In genomic region chr17:75776399-75777242, GRCh38 we compare ENCODE assay signal across 8 cellular contexts. TPM values are rescaled to one million over a fixed set of nuclear protein-coding genes. Genes with fewer than 3 reads are reported as not detected.
DNase-seq lines count a peak whose midpoint lies in the region; ATAC-seq, FAIRE-seq and TF ChIP-seq lines count a peak whose summit lies in the region.

No MANE protein-coding gene starts in this region.

- H3K9me3 Mint-ChIP-seq in activated T-cell treated with anti-CD3 and anti-CD28 coated beads, Interleukin-2, amount 50 U/mL, for 72 hours: no peaks in the 10 kb centered on the region

- peaks cover 53% of the 10 kb centered on the region for H3K4me1 Mint-ChIP-seq in activated T-cell treated with anti-CD3 and anti-CD28 coated beads, Interleukin-2, amount 50 U/mL, for 72 hours (ENCODE audit: low read depth)

- H4K20me1 ChIP-seq in IMR-90 (ENCODE audit: insufficient read depth, low read length) (peaks cover 55% of the 10 kb centered on the region), keratinocyte (ENCODE audit: control insufficient read depth, extremely low read depth, insufficient read depth, low read length) (peaks cover 24% of the 10 kb centered on the region)

- H3K27me3 ChIP-seq in IMR-90 (ENCODE audit: control insufficient read depth, insufficient read depth, low read length) (no peaks in the 10 kb centered on the region), keratinocyte (ENCODE audit: control insufficient read depth, extremely low read depth, insufficient read depth, low read length) (no peaks in the 10 kb centered on the region), stomach smooth muscle (ENCODE audit: control insufficient read depth in 1 of 2, insufficient read depth in 2 of 2, low read length in 2 of 2) (no peaks in the 10 kb centered on the region)

- peaks cover 10 to 35% of the 10 kb centered on the region in 2 experiments for H3K79me1 ChIP-seq in IMR-90 (ENCODE audit: low read depth in 1 of 2, low read length in 2 of 2)

- H3K4me2 ChIP-seq in IMR-90 (ENCODE audit: low read depth, low read length) (peak overlapping the region; percentile 79; the same call in 1 of the 2 replicates), keratinocyte (ENCODE audit: control insufficient read depth, extremely low read depth, insufficient read depth, low read depth, low read length) (peak overlapping the region; percentile 83)

- no peak overlapping the region for H4K8ac ChIP-seq in IMR-90 (ENCODE audit: low read depth in 2 of 2, low read length in 2 of 2)

- no peak overlapping the region for H2AK5ac ChIP-seq in IMR-90 (ENCODE audit: low read depth, low read length)

- H3K27ac ChIP-seq in IMR-90 (ENCODE audit: insufficient read depth, low read length) (no peak overlapping the region), keratinocyte (ENCODE audit: control insufficient read depth, insufficient read depth, low read length) (no peak overlapping the region), stomach smooth muscle (ENCODE audit: low read length) (peak overlapping the region; percentile 11)

- WGBS in IMR-90 (ENCODE audit: extremely low coverage in 2 of 2, insufficient read length in 1 of 2), 2 experiments: 82% methylated on average over 8 of the region's 15 CpGs; no CpG with 5 or more reads in 1 of the 2 experiments

- no peak overlapping the region for H2BK5ac ChIP-seq in IMR-90 (ENCODE audit: low read depth, low read length, poor library complexity, severe bottlenecking)

- H3K79me2 ChIP-seq in keratinocyte (ENCODE audit: control insufficient read depth, insufficient read depth, low read length): peaks cover 11% of the 10 kb centered on the region

- H3K18ac ChIP-seq in IMR-90 (ENCODE audit: low read depth, low read length): no peak overlapping the region

- no peak for TF ChIP-seq RAD21 in IMR-90 (IDR thresholded peaks at IDR 0.05; ENCODE audit: low read length)

- dilution Hi-C loops in IMR-90 (cut with HindIII; ENCODE audit: low sequenced_read_pairs, unreplicated experiment) (no loop called here), keratinocyte (cut with MboI; ENCODE audit: extremely low pct_ligation_motif_present, low sequenced_read_pairs) (no loop called here)

- H4K91ac ChIP-seq in IMR-90 (ENCODE audit: insufficient read depth, low read depth, low read length): no peak overlapping the region

- no peak for ATAC-seq in IMR-90 (ENCODE audit: low read depth)
- no peak for ATAC-seq in activated T-cell treated with anti-CD3 and anti-CD28 coated beads, Interleukin-2, amount 50 U/mL, for 72 hours (replicated peaks in 1 of 2)
- ATAC-seq in HG03108 (IDR thresholded peaks at IDR 0.05; ENCODE audit: unreplicated experiment): no peak
- no peak for ATAC-seq in HG03039 (IDR thresholded peaks at IDR 0.05; ENCODE audit: unreplicated experiment)

- H3K23ac ChIP-seq in IMR-90 (ENCODE audit: low read depth, low read length): peak overlapping the region; percentile 51

- H3K9ac ChIP-seq in IMR-90 (ENCODE audit: low read depth, low read length): no peak overlapping the region
- no peak overlapping the region for H3K9ac ChIP-seq in keratinocyte (ENCODE audit: control insufficient read depth, extremely low read depth, insufficient read depth, low read length)
- peak overlapping the region; percentile 52 to 97 for H3K9ac ChIP-seq in stomach smooth muscle (ENCODE audit: low read length in 2 of 2)

- in situ Hi-C loops in IMR-90 (cut with MboI; ENCODE audit: low sequenced_read_pairs) (no loop called here), GM13977 (cut with MboI; ENCODE audit: low pct_unique_long_range_greater_than_20kb, low sequenced_read_pairs, unreplicated experiment) (no loop called here)

- no peak overlapping the region for H3K4ac ChIP-seq in IMR-90 (ENCODE audit: low read depth, low read length)

- H4K5ac ChIP-seq in IMR-90 (ENCODE audit: low read depth, low read length): no peak overlapping the region

- no peak overlapping the region for H3K56ac ChIP-seq in IMR-90 (ENCODE audit: extremely low read depth, insufficient read depth, low read length)

- CTCF ChIA-PET in IMR-90 (lab: Yijun Ruan, JAX): interaction anchor here (0.9 to 1.8 kb wide), 2 partner anchors 11 to 23 kb away, joined by 3 to 5 read pairs; partner anchors contain the start of gene GALK1

- intact Hi-C loops in IMR-90 (cut with micrococcal nuclease): no loop called here

- H3K36me3 ChIP-seq in IMR-90 (ENCODE audit: control insufficient read depth, insufficient read depth, low read length): peaks cover 23% of the 10 kb centered on the region
- peaks cover 4 to 13% of the 10 kb centered on the region in 2 experiments for H3K36me3 ChIP-seq in keratinocyte (ENCODE audit: control insufficient read depth in 2 of 2, extremely low read depth in 1 of 2, insufficient read depth in 2 of 2, low read length in 2 of 2)
- peaks cover 32 to 47% of the 10 kb centered on the region in 2 donors for H3K36me3 ChIP-seq in stomach smooth muscle (ENCODE audit: control insufficient read depth in 2 of 2, insufficient read depth in 2 of 2, low read length in 2 of 2)

- TF ChIP-seq POLR2A in IMR-90 (IDR thresholded peaks at IDR 0.05; ENCODE audit: low read depth, low read length): peak; percentile 40; the same call in 1 of the 2 replicates

- H3K9me1 ChIP-seq in IMR-90 (ENCODE audit: insufficient read depth, low read length): peaks cover 15% of the 10 kb centered on the region
- no peaks in the 10 kb centered on the region for H3K9me1 ChIP-seq in keratinocyte (ENCODE audit: control insufficient read depth, extremely low read depth, insufficient read depth, low read length)

- H2BK20ac ChIP-seq in IMR-90 (ENCODE audit: low read depth, low read length): no peak overlapping the region

- peaks cover 2% of the 10 kb centered on the region for H3K4me1 ChIP-seq in IMR-90 (ENCODE audit: control insufficient read depth, insufficient read depth, low read length)
- H3K4me1 ChIP-seq in keratinocyte (ENCODE audit: control insufficient read depth, extremely low read depth, insufficient read depth, low read length): peaks cover 14% of the 10 kb centered on the region
- peaks cover 26% of the 10 kb centered on the region for H3K4me1 ChIP-seq in stomach smooth muscle (ENCODE audit: control insufficient read depth, insufficient read depth, low read length)

- TF ChIP-seq CTCF in AG10803 (conservative IDR thresholded peaks at IDR 0.05; ENCODE audit: low read length): no peak
- TF ChIP-seq CTCF in IMR-90 (conservative IDR thresholded peaks at IDR 0.05; ENCODE audit: low read depth, low read length): no peak
- TF ChIP-seq CTCF in keratinocyte (optimal IDR thresholded peaks at IDR 0.05 in 1 of 3, IDR thresholded peaks at IDR 0.05 in 1 of 3, conservative IDR thresholded peaks at IDR 0.05 in 1 of 3; ENCODE audit: extremely low read depth in 1 of 3, insufficient read depth in 2 of 3, low read length in 3 of 3): no peak
- no peak for TF ChIP-seq CTCF in GM13977 (IDR thresholded peaks at IDR 0.05; ENCODE audit: extremely low read depth, insufficient read depth, missing control alignments)

- no peaks in the 10 kb centered on the region for H3K27me3 Mint-ChIP-seq in activated T-cell treated with anti-CD3 and anti-CD28 coated beads, Interleukin-2, amount 50 U/mL, for 72 hours (ENCODE audit: low read depth)

- no peak overlapping the region for H2BK120ac ChIP-seq in IMR-90 (ENCODE audit: low read depth, low read length)

- H3K9me3 ChIP-seq in IMR-90 (ENCODE audit: control insufficient read depth, insufficient read depth, low read length) (no peaks in the 10 kb centered on the region), keratinocyte (ENCODE audit: control insufficient read depth, low read depth, low read length) (no peaks in the 10 kb centered on the region), stomach smooth muscle (ENCODE audit: control insufficient read depth in 2 of 2, low read length in 2 of 2) (no peaks in the 10 kb centered on the region)

- POLR2A ChIA-PET in IMR-90 (lab: Charles Lee; ENCODE audit: unreplicated experiment): interaction anchor here (0.6 to 1.5 kb wide), 3 partner anchors 11 to 88 kb away, joined by 3 to 13 read pairs (median 7); partner anchors contain the start of gene GALK1

- no peak overlapping the region for H2AK9ac ChIP-seq in IMR-90 (replicated peaks; ENCODE audit: low read depth, low read length, poor library complexity)

- no peak overlapping the region for H2AFZ ChIP-seq in IMR-90 (replicated peaks; ENCODE audit: low read length, poor library complexity)
- no peak overlapping the region for H2AFZ ChIP-seq in keratinocyte (ENCODE audit: control insufficient read depth, low read length)

- no TSS peak for BruUV-seq in IMR-90 (replicated peaks; lab: Mats Ljungman, UMichigan)

- DNase-seq in AG10803 (ENCODE audit: low read depth) (peak; percentile 31), IMR-90 (no peak), keratinocyte (ENCODE audit: low read depth, low spot score) (no peak), GM13977 (ENCODE audit: low spot score) (no peak)
- peak in 1 of 2 donors; percentile 42 for DNase-seq in activated T-cell treated with anti-CD3 and anti-CD28 coated beads, Interleukin-2, amount 50 U/mL, for 72 hours

- H3K14ac ChIP-seq in IMR-90 (replicated peaks; ENCODE audit: low read depth, low read length): no peak overlapping the region

- H3K4me3 ChIP-seq in AG10803 (ENCODE audit: low read length): peak overlapping the region; percentile 91
- H3K4me3 ChIP-seq in IMR-90 (ENCODE audit: insufficient read depth, low read depth, low read length): no peak overlapping the region
- peak overlapping the region in 1 of 3 experiments; percentile 81 for H3K4me3 ChIP-seq in keratinocyte (ENCODE audit: control insufficient read depth in 2 of 3, extremely low read depth in 1 of 3, insufficient read depth in 2 of 3, low read depth in 1 of 3, low read length in 3 of 3)
- H3K4me3 ChIP-seq in stomach smooth muscle (ENCODE audit: low read length in 2 of 2): peak overlapping the region; percentile 89 to 98

- peaks cover 21 to 28% of the 10 kb centered on the region in 2 donors for H3K36me3 Mint-ChIP-seq in activated T-cell treated with anti-CD3 and anti-CD28 coated beads, Interleukin-2, amount 50 U/mL, for 72 hours (ENCODE audit: insufficient read depth in 2 of 2)

- peak overlapping the region; percentile 90 to 96 for H3K4me3 Mint-ChIP-seq in activated T-cell treated with anti-CD3 and anti-CD28 coated beads, Interleukin-2, amount 50 U/mL, for 72 hours

- H3K27ac Mint-ChIP-seq in activated T-cell treated with anti-CD3 and anti-CD28 coated beads, Interleukin-2, amount 50 U/mL, for 72 hours: peak overlapping the region; percentile 99

- H2BK15ac ChIP-seq in IMR-90 (ENCODE audit: low read depth, low read length): no peak overlapping the region

- FAIRE-seq in keratinocyte (lab: Jason Lieb, UNC): no peak

RNA-seq across cellular contexts. Expression of gene UNK, which starts 8.0 kb away (rescaled TPM):
- 15.4 and 15.8 TPM in 2 replicates for total RNA-seq in IMR-90 (2012; rRNA removed)
- 16.9 and 17.3 TPM in 2 replicates for polyA plus RNA-seq in IMR-90 (2012; rRNA removed)
- 14.3 and 21.3 TPM in 2 replicates for polyA plus RNA-seq in IMR-90 (2012; cell fraction: cytosol; rRNA removed)
- 35.1 and 41.8 TPM in 2 replicates for polyA plus RNA-seq in IMR-90 (2012; cell fraction: nucleus; rRNA removed; ENCODE audit: low replicate concordance)
- total RNA-seq in activated T-cell treated with anti-CD3 and anti-CD28 coated beads, Interleukin-2, amount 50 U/mL, for 72 hours: 10 to 100 TPM; 20.7 to 22.6 TPM
- polyA plus RNA-seq in keratinocyte: 10.4 to 13.0 TPM (median 10.9 TPM) in 3 replicates
- polyA plus RNA-seq in keratinocyte (2011; ENCODE audit: low read depth): 5.4 TPM
- polyA plus RNA-seq in keratinocyte (2011; cell fraction: cytosol; rRNA removed): 8.0 and 11.7 TPM in 2 replicates
- 13.5 and 17.6 TPM in 2 replicates for polyA plus RNA-seq in keratinocyte (2011; cell fraction: nucleus; rRNA removed)
- polyA plus RNA-seq in keratinocyte (2012; ENCODE audit: low replicate concordance): 8.5 and 9.9 TPM in 2 replicates
- 7.9 to 13.9 TPM (median 8.5 TPM) in 3 replicates for polyA minus RNA-seq in keratinocyte
- polyA minus RNA-seq in keratinocyte (2011; cell fraction: cytosol; rRNA and poly(A)+ RNA removed): 7.9 TPM
- polyA minus RNA-seq in keratinocyte (2011; cell fraction: nucleus; rRNA and poly(A)+ RNA removed): 8.9 and 16.8 TPM in 2 replicates

RNA-seq across cellular contexts. Expression of gene GALK1, which starts 11.6 kb away (rescaled TPM):
- total RNA-seq in IMR-90 (2012; rRNA removed): 18.9 and 21.9 TPM in 2 replicates
- 19.9 and 28.7 TPM in 2 replicates for polyA plus RNA-seq in IMR-90 (2012; rRNA removed)
- 34.6 and 48.4 TPM in 2 replicates for polyA plus RNA-seq in IMR-90 (2012; cell fraction: cytosol; rRNA removed)
- polyA plus RNA-seq in IMR-90 (2012; cell fraction: nucleus; rRNA removed; ENCODE audit: low replicate concordance): 51.9 and 143 TPM in 2 replicates
- total RNA-seq in activated T-cell treated with anti-CD3 and anti-CD28 coated beads, Interleukin-2, amount 50 U/mL, for 72 hours: 10 to 100 TPM; 41.9 to 51.2 TPM
- polyA plus RNA-seq in keratinocyte: 1.1 to 5.2 TPM (median 1.3 TPM) in 3 replicates
- polyA plus RNA-seq in keratinocyte (2011; ENCODE audit: low read depth): 1.7 TPM
- 0.78 and 2.1 TPM in 2 replicates for polyA plus RNA-seq in keratinocyte (2011; cell fraction: cytosol; rRNA removed)
- polyA plus RNA-seq in keratinocyte (2011; cell fraction: nucleus; rRNA removed): 1.9 and 2.7 TPM in 2 replicates
- 3.2 and 6.6 TPM in 2 replicates for polyA plus RNA-seq in keratinocyte (2012; ENCODE audit: low replicate concordance)
- 1.9 to 4.6 TPM (median 3.0 TPM) in 3 replicates for polyA minus RNA-seq in keratinocyte
- polyA minus RNA-seq in keratinocyte (2011; cell fraction: cytosol; rRNA and poly(A)+ RNA removed): 16.7 TPM
- polyA minus RNA-seq in keratinocyte (2011; cell fraction: nucleus; rRNA and poly(A)+ RNA removed): 3.6 and 4.4 TPM in 2 replicates

RNA-seq across cellular contexts. Expression of gene ITGB4, which starts 55.4 kb away (rescaled TPM):
- under 0.01 TPM in 1 of 2 replicates, not detected in the other for total RNA-seq in IMR-90 (2012; rRNA removed)
- polyA plus RNA-seq in IMR-90 (2012; rRNA removed) (0.27 and 0.39 TPM in 2 replicates), keratinocyte (761 to 1,084 TPM (median 1,039 TPM) in 3 replicates)
- 0.04 and 0.36 TPM in 2 replicates for polyA plus RNA-seq in IMR-90 (2012; cell fraction: cytosol; rRNA removed)
- 0.63 and 1.5 TPM in 2 replicates for polyA plus RNA-seq in IMR-90 (2012; cell fraction: nucleus; rRNA removed; ENCODE audit: low replicate concordance)
- 1 to 10 TPM; 2.7 to 3.5 TPM for total RNA-seq in activated T-cell treated with anti-CD3 and anti-CD28 coated beads, Interleukin-2, amount 50 U/mL, for 72 hours
- polyA plus RNA-seq in keratinocyte (2011; ENCODE audit: low read depth): 357 TPM
- polyA plus RNA-seq in keratinocyte (2011; cell fraction: cytosol; rRNA removed): 399 and 802 TPM in 2 replicates
- polyA plus RNA-seq in keratinocyte (2011; cell fraction: nucleus; rRNA removed): 3,183 and 4,055 TPM in 2 replicates
- polyA plus RNA-seq in keratinocyte (2012; ENCODE audit: low replicate concordance): 790 and 2,344 TPM in 2 replicates
- 1,878 to 7,870 TPM (median 1,919 TPM) in 3 replicates for polyA minus RNA-seq in keratinocyte
- polyA minus RNA-seq in keratinocyte (2011; cell fraction: cytosol; rRNA and poly(A)+ RNA removed): 2,383 TPM
- polyA minus RNA-seq in keratinocyte (2011; cell fraction: nucleus; rRNA and poly(A)+ RNA removed): 4,240 and 4,449 TPM in 2 replicates

Comparison
In these comparisons a context has a peak if more than half of its experiments do, and no peak if none do; other contexts are left out.
1. H3K9ac ChIP-seq: peak in stomach smooth muscle (2 of 2); none in IMR-90 (single experiment) and keratinocyte (single experiment).